8 cellular contexts compared by ENCODE assay signal in the genomic region with DNA sequence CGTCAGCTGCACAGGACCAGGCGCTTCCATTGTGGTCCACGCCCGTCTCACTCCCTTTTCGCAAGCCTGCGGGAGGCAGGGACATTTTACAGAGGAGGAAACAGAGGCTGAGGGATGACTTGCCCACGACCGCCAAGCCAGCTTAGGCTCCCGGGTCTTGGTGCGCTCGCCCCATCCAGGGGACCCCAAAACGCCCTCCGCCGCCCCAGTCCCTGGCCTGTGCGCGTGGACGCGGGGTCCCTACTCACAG. TPM values are rescaled to one million over a fixed set of nuclear protein-coding genes. Genes with fewer than 3 reads are reported as not detected.
DNase-seq lines count a peak whose midpoint lies in the region; ATAC-seq and TF ChIP-seq lines count a peak whose summit lies in the region.

No MANE protein-coding gene starts in this region.

- H3K4me1 ChIP-seq in BE2C (peaks cover 5% of the 10 kb centered on the region), PC-9 (replicated peaks; ENCODE audit: insufficient read depth) (peaks cover 24% of the 10 kb centered on the region), neural progenitor cell (peaks cover 35% of the 10 kb centered on the region), uterus (peaks cover 0 to 33% of the 10 kb centered on the region in 2 donors)

- no peak overlapping the region for H3K9ac ChIP-seq in neural progenitor cell

- no peak for DNase-seq in BE2C
- no peak for DNase-seq in PC-9
- DNase-seq in effector memory CD8-positive, alpha-beta T cell = no peak
- DNase-seq in neural progenitor cell (ENCODE audit: low spot score) = no peak
- no peak for DNase-seq in uterus
- no peak for DNase-seq in NCI-H1417 (lab: John Stamatoyannopoulos, UW)
- no peak for DNase-seq in NCI-H2081 treated with DMSO at 0.1 percent for 48 hours (lab: John Stamatoyannopoulos, UW)

- peaks cover 3 to 19% of the 10 kb centered on the region in 2 donors for H3K4me1 Mint-ChIP-seq in effector memory CD8-positive, alpha-beta T cell (ENCODE audit: low read depth in 2 of 2)
- peaks cover 20% of the 10 kb centered on the region for H3K4me1 Mint-ChIP-seq in neural progenitor cell

- POLR2A ChIA-PET in PC-9 (lab: Charles Lee; ENCODE audit: unreplicated experiment) = no interaction called here

- BruUV-seq in PC-9 (replicated peaks; lab: Mats Ljungman, UMichigan) = no TSS peak

- H3K27ac ChIP-seq in PC-9 = no peak overlapping the region
- no peak overlapping the region for H3K27ac ChIP-seq in neural progenitor cell
- no peak overlapping the region for H3K27ac ChIP-seq in uterus

- CTCF ChIA-PET in PC-9 (lab: Charles Lee) = interaction anchor here (0.6 kb wide), 1 partner anchor 83 kb away, joined by 6 read pairs; no protein-coding TSS in a partner anchor

- H3K9me3 ChIP-seq in BE2C (no peaks in the 10 kb centered on the region), PC-9 (ENCODE audit: insufficient read depth, low read depth) (no peaks in the 10 kb centered on the region), neural progenitor cell (ENCODE audit: low read depth) (no peaks in the 10 kb centered on the region), uterus (no peaks in the 10 kb centered on the region)

- peak overlapping the region in 1 of 2 donors; percentile 68 for H3K27ac Mint-ChIP-seq in effector memory CD8-positive, alpha-beta T cell
- H3K27ac Mint-ChIP-seq in neural progenitor cell = no peak overlapping the region

- no peak for TF ChIP-seq CTCF in BE2C (IDR thresholded peaks at IDR 0.05; ENCODE audit: low read depth, low read length)
- TF ChIP-seq CTCF in PC-9 (conservative IDR thresholded peaks at IDR 0.05) = no peak
- no peak for TF ChIP-seq CTCF in neural progenitor cell (IDR thresholded peaks at IDR 0.05)
- no peak for TF ChIP-seq CTCF in uterus (IDR thresholded peaks at IDR 0.05)

- H3K36me3 ChIP-seq in BE2C (no peaks in the 10 kb centered on the region), PC-9 (ENCODE audit: low read depth) (no peaks in the 10 kb centered on the region), neural progenitor cell (no peaks in the 10 kb centered on the region), uterus (no peaks in the 10 kb centered on the region)

- intact Hi-C loops in PC-9 (cut with micrococcal nuclease; ENCODE audit: unreplicated experiment) = loop anchor here (2.0 to 5.0 kb wide), 7 partner anchors 29 to 659 kb away; partner anchors contain the start of gene EMSY
- intact Hi-C loops in uterus (cut with DNase I; ENCODE audit: low total_unique reads) = loop anchor here (5.0 kb wide), 1 partner anchor 309 kb away; no protein-coding TSS in a partner anchor

- H3K4me3 ChIP-seq in BE2C (ENCODE audit: low read depth, low read length) (peak overlapping the region; percentile 19; the same call in 1 of the 2 replicates), PC-9 (peak overlapping the region; percentile 73; the same call in 1 of the 2 replicates), neural progenitor cell (peak overlapping the region; percentile 56), uterus (peak overlapping the region in 1 of 2 donors; percentile 41)

- peak overlapping the region; percentile 84 for H2AFZ ChIP-seq in PC-9
- peak overlapping the region; percentile 96 for H2AFZ ChIP-seq in neural progenitor cell (replicated peaks)

- no peak for ATAC-seq in effector memory CD8-positive, alpha-beta T cell (replicated peaks)
- ATAC-seq in HG03095 (IDR thresholded peaks at IDR 0.05; ENCODE audit: unreplicated experiment) = no peak

- H3F3A ChIP-seq in PC-9 (ENCODE audit: insufficient read depth, low read depth) (0 out of 2 replicates have a peak, but pooled peaks cover 10% of the 10 kb centered on the region), neural progenitor cell (ENCODE audit: low read depth) (peaks cover 17% of the 10 kb centered on the region)

- H3K4me3 Mint-ChIP-seq in effector memory CD8-positive, alpha-beta T cell = peak overlapping the region; percentile 84 to 85
- peak overlapping the region; percentile 87 for H3K4me3 Mint-ChIP-seq in neural progenitor cell

- peak overlapping the region; percentile 87 for H3K4me2 ChIP-seq in PC-9
- H3K4me2 ChIP-seq in neural progenitor cell = peak overlapping the region; percentile 96

- peaks cover 24 to 45% of the 10 kb centered on the region in 2 donors for H3K27me3 Mint-ChIP-seq in effector memory CD8-positive, alpha-beta T cell
- peaks cover 47% of the 10 kb centered on the region for H3K27me3 Mint-ChIP-seq in neural progenitor cell (ENCODE audit: insufficient read depth, low read depth)

- no peaks in the 10 kb centered on the region for H4K20me1 ChIP-seq in PC-9 (ENCODE audit: insufficient read depth)
- H4K20me1 ChIP-seq in neural progenitor cell (ENCODE audit: low read depth) = peaks cover 22% of the 10 kb centered on the region

- peaks cover 25% of the 10 kb centered on the region for H3K36me3 Mint-ChIP-seq in effector memory CD8-positive, alpha-beta T cell (ENCODE audit: insufficient read depth)
- no peaks in the 10 kb centered on the region for H3K36me3 Mint-ChIP-seq in neural progenitor cell

- H3K9me2 ChIP-seq in PC-9 (ENCODE audit: insufficient read depth) = no peaks in the 10 kb centered on the region

- H3K27me3 ChIP-seq in BE2C (peaks cover 41% of the 10 kb centered on the region), PC-9 (ENCODE audit: insufficient read depth, low read depth) (peaks cover 14% of the 10 kb centered on the region), neural progenitor cell (peaks cover 88% of the 10 kb centered on the region), uterus (no peaks in the 10 kb centered on the region)

- H3K79me2 ChIP-seq in PC-9 (ENCODE audit: low read depth) (no peaks in the 10 kb centered on the region), neural progenitor cell (ENCODE audit: low read depth) (no peaks in the 10 kb centered on the region)

- no peaks in the 10 kb centered on the region for H3K9me3 Mint-ChIP-seq in effector memory CD8-positive, alpha-beta T cell
- H3K9me3 Mint-ChIP-seq in neural progenitor cell = no peaks in the 10 kb centered on the region

- TF ChIP-seq POLR2A in uterus (IDR thresholded peaks at IDR 0.05) = no peak

RNA-seq across cellular contexts. Expression of gene WNT11, which starts 0.3 kb away (rescaled TPM):
- 1.8 TPM for polyA plus RNA-seq in BE2C (2012; ENCODE audit: insufficient read depth, insufficient read length, low read depth)
- total RNA-seq in PC-9 (2021) (3.2 TPM in 1 of 2 replicates, not detected in the other), neural progenitor cell (ENCODE audit: low replicate concordance) (0.26 and 0.59 TPM in 2 replicates), uterus (10 to 100 TPM in 2 of 4 donors, 1 to 10 TPM in 2; 5.1 to 16.7 (median 9.5) TPM)
